1 cellular context compared by ENCODE assay signal in the genomic region with DNA sequence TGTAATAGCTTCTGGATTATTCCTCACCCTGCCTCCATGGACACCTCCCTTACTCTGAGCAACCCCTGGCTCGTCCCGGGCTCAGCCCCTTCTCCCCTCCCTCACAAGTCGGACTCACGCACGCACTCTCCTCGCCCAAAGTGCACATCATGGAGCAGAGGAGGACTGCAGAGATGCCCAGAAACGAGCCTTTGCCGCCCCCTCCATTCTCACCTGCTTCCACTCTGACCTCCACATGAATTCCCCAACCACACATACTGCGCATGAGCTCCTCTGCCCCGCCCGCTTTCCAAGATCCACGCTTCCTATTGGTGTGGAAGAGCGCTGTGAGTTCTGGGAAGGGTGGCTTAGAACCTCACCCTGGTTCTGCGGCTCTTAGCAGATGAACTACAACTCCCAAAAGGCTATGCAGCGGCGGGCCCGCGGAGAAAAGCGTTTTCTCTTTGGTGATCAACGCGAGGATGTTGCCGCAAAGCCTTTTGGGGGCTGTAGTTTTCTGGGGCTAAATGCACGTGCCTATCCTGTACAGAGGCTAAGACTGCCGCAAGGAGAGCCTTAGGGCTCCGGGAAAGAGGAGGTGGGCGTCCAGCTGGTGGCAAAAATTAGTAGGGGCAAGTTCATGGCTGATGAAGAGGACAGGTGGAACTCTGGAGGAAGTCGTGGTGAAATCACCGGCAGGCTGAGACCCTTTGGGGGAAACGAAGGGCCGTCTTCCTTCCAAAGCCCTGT.
TF ChIP-seq lines count a peak whose summit lies in the region.

A gene (minus strand): TSS at position 261 of the 729 bp plus-strand sequence. CDS start 1,618 bp downstream, outside the sequence.

TF ChIP-seq in HepG2, 621 proteins besides CTCF, POLR2A, EP300 and RAD21 (continued from another document and continues in another):
- TF ChIP-seq, protein P1, sequence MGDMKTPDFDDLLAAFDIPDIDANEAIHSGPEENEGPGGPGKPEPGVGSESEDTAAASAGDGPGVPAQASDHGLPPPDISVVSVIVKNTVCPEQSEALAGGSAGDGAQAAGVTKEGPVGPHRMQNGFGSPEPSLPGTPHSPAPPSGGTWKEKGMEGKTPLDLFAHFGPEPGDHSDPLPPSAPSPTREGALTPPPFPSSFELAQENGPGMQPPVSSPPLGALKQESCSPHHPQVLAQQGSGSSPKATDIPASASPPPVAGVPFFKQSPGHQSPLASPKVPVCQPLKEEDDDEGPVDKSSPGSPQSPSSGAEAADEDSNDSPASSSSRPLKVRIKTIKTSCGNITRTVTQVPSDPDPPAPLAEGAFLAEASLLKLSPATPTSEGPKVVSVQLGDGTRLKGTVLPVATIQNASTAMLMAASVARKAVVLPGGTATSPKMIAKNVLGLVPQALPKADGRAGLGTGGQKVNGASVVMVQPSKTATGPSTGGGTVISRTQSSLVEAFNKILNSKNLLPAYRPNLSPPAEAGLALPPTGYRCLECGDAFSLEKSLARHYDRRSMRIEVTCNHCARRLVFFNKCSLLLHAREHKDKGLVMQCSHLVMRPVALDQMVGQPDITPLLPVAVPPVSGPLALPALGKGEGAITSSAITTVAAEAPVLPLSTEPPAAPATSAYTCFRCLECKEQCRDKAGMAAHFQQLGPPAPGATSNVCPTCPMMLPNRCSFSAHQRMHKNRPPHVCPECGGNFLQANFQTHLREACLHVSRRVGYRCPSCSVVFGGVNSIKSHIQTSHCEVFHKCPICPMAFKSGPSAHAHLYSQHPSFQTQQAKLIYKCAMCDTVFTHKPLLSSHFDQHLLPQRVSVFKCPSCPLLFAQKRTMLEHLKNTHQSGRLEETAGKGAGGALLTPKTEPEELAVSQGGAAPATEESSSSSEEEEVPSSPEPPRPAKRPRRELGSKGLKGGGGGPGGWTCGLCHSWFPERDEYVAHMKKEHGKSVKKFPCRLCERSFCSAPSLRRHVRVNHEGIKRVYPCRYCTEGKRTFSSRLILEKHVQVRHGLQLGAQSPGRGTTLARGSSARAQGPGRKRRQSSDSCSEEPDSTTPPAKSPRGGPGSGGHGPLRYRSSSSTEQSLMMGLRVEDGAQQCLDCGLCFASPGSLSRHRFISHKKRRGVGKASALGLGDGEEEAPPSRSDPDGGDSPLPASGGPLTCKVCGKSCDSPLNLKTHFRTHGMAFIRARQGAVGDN (CRISPR knock-in tag; IDR thresholded peaks at IDR 0.05), result peak; percentile 85
- TF ChIP-seq ZNF577 (CRISPR knock-in tag; IDR thresholded peaks at IDR 0.05; ENCODE audit: borderline replicate concordance, low read depth) (no peak), GATAD1 (CRISPR knock-in tag; IDR thresholded peaks at IDR 0.05) (peak; percentile 97), ZNF343 (CRISPR knock-in tag; IDR thresholded peaks at IDR 0.05) (peak; percentile 85), CREM (IDR thresholded peaks at IDR 0.05) (peak; percentile 100), CREM (CRISPR knock-in tag; IDR thresholded peaks at IDR 0.05) (no peak), RORA (CRISPR knock-in tag; IDR thresholded peaks at IDR 0.05) (no peak), ZNF224 (CRISPR knock-in tag; IDR thresholded peaks at IDR 0.05) (peak; percentile 89; the same call in 1 of the 2 replicates), SNAPC2 (CRISPR knock-in tag; IDR thresholded peaks at IDR 0.05) (no peak), ZNF83 (CRISPR knock-in tag; IDR thresholded peaks at IDR 0.05; ENCODE audit: borderline replicate concordance) (peak; percentile 92; the same call in 1 of the 2 replicates), PCBP1 (IDR thresholded peaks at IDR 0.05; ENCODE audit: borderline replicate concordance, low read depth, low read length) (0 out of 2 replicates have a peak, but pooled peaks have one; percentile 61), GATAD2A (CRISPR knock-in tag; IDR thresholded peaks at IDR 0.05) (peak; percentile 58; the same call in 1 of the 2 replicates), DNMT3B (CRISPR knock-in tag; conservative IDR thresholded peaks at IDR 0.05) (no peak; the same call in 1 of the 2 replicates), FOXK1 (CRISPR knock-in tag; IDR thresholded peaks at IDR 0.05; ENCODE audit: borderline replicate concordance, low read depth) (peak; percentile 96), ZNF562 (CRISPR knock-in tag; IDR thresholded peaks at IDR 0.05; ENCODE audit: borderline replicate concordance) (no peak), ZNF441 (CRISPR knock-in tag; IDR thresholded peaks at IDR 0.05; ENCODE audit: borderline replicate concordance) (0 out of 2 replicates have a peak, but pooled peaks have one; percentile 12), ZNF775 (CRISPR knock-in tag; IDR thresholded peaks at IDR 0.05; ENCODE audit: borderline replicate concordance) (0 out of 2 replicates have a peak, but pooled peaks have one; percentile 44), RXRA (CRISPR knock-in tag; IDR thresholded peaks at IDR 0.05) (peak; percentile 36; the same call in 1 of the 2 replicates), ZNF549 (CRISPR knock-in tag; IDR thresholded peaks at IDR 0.05) (no peak), RCOR2 (CRISPR knock-in tag; IDR thresholded peaks at IDR 0.05) (no peak), MEIS2 (CRISPR knock-in tag; IDR thresholded peaks at IDR 0.05) (no peak), ZNF782 (CRISPR knock-in tag; IDR thresholded peaks at IDR 0.05; ENCODE audit: borderline replicate concordance) (no peak), ZNF253 (CRISPR knock-in tag; IDR thresholded peaks at IDR 0.05; ENCODE audit: borderline replicate concordance) (peak; percentile 7; the same call in 1 of the 2 replicates), ARNTL (CRISPR knock-in tag; IDR thresholded peaks at IDR 0.05) (peak; percentile 93), ZNF619 (CRISPR knock-in tag; IDR thresholded peaks at IDR 0.05) (peak; percentile 96; the same call in 1 of the 2 replicates), SNRNP70 (IDR thresholded peaks at IDR 0.05; ENCODE audit: low read depth, low read length) (no peak), MED13 (CRISPR knock-in tag; IDR thresholded peaks at IDR 0.05) (peak; percentile 59), KAT2B (IDR thresholded peaks at IDR 0.05; ENCODE audit: borderline replicate concordance, low read depth, low read length) (no peak), ZKSCAN8 (CRISPR knock-in tag; IDR thresholded peaks at IDR 0.05; ENCODE audit: borderline replicate concordance) (peak; percentile 39; the same call in 1 of the 2 replicates), ZNF589 (CRISPR knock-in tag; conservative IDR thresholded peaks at IDR 0.05) (no peak), NFYC (CRISPR knock-in tag; IDR thresholded peaks at IDR 0.05) (peak; percentile 100), SPEN (CRISPR knock-in tag; IDR thresholded peaks at IDR 0.05; ENCODE audit: low read depth) (peak; percentile 85), ZNF431 (CRISPR knock-in tag; IDR thresholded peaks at IDR 0.05; ENCODE audit: borderline replicate concordance, low read depth) (no peak)
- TF ChIP-seq, protein P2, sequence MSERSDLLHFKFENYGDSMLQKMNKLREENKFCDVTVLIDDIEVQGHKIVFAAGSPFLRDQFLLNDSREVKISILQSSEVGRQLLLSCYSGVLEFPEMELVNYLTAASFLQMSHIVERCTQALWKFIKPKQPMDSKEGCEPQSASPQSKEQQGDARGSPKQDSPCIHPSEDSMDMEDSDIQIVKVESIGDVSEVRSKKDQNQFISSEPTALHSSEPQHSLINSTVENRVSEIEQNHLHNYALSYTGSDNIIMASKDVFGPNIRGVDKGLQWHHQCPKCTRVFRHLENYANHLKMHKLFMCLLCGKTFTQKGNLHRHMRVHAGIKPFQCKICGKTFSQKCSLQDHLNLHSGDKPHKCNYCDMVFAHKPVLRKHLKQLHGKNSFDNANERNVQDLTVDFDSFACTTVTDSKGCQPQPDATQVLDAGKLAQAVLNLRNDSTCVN (CRISPR knock-in tag; IDR thresholded peaks at IDR 0.05; ENCODE audit: borderline replicate concordance), result peak; percentile 42; the same call in 1 of the 2 replicates
- TF ChIP-seq, protein P3, sequence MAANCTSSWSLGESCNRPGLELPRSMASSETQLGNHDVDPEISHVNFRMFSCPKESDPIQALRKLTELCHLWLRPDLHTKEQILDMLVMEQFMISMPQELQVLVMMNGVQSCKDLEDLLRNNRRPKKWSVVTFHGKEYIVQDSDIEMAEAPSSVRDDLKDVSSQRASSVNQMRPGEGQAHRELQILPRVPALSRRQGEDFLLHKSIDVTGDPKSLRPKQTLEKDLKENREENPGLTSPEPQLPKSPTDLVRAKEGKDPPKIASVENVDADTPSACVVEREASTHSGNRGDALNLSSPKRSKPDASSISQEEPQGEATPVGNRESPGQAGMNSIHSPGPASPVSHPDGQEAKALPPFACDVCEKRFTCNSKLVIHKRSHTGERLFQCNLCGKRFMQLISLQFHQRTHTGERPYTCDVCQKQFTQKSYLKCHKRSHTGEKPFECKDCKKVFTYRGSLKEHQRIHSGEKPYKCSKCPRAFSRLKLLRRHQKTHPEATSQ (CRISPR knock-in tag; IDR thresholded peaks at IDR 0.05; ENCODE audit: borderline replicate concordance), result no peak
- TF ChIP-seq, protein P4, sequence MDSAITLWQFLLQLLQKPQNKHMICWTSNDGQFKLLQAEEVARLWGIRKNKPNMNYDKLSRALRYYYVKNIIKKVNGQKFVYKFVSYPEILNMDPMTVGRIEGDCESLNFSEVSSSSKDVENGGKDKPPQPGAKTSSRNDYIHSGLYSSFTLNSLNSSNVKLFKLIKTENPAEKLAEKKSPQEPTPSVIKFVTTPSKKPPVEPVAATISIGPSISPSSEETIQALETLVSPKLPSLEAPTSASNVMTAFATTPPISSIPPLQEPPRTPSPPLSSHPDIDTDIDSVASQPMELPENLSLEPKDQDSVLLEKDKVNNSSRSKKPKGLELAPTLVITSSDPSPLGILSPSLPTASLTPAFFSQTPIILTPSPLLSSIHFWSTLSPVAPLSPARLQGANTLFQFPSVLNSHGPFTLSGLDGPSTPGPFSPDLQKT (CRISPR knock-in tag; IDR thresholded peaks at IDR 0.05; ENCODE audit: borderline replicate concordance), result no peak; the same call in 1 of the 2 replicates
- TF ChIP-seq, protein P5, sequence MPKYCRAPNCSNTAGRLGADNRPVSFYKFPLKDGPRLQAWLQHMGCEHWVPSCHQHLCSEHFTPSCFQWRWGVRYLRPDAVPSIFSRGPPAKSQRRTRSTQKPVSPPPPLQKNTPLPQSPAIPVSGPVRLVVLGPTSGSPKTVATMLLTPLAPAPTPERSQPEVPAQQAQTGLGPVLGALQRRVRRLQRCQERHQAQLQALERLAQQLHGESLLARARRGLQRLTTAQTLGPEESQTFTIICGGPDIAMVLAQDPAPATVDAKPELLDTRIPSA (CRISPR knock-in tag; IDR thresholded peaks at IDR 0.05; ENCODE audit: borderline replicate concordance), result no peak
- TF ChIP-seq, protein P6, sequence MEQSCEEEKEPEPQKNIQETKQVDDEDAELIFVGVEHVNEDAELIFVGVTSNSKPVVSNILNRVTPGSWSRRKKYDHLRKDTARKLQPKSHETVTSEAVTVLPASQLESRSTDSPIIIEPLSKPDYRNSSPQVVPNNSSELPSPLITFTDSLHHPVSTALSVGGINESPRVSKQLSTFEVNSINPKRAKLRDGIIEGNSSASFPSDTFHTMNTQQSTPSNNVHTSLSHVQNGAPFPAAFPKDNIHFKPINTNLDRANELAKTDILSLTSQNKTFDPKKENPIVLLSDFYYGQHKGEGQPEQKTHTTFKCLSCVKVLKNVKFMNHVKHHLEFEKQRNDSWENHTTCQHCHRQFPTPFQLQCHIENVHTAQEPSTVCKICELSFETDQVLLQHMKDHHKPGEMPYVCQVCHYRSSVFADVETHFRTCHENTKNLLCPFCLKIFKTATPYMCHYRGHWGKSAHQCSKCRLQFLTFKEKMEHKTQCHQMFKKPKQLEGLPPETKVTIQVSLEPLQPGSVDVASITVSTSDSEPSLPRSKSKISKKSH (CRISPR knock-in tag; IDR thresholded peaks at IDR 0.05; ENCODE audit: borderline replicate concordance), result peak; percentile 71; the same call in 1 of the 2 replicates
- TF ChIP-seq, protein P7, sequence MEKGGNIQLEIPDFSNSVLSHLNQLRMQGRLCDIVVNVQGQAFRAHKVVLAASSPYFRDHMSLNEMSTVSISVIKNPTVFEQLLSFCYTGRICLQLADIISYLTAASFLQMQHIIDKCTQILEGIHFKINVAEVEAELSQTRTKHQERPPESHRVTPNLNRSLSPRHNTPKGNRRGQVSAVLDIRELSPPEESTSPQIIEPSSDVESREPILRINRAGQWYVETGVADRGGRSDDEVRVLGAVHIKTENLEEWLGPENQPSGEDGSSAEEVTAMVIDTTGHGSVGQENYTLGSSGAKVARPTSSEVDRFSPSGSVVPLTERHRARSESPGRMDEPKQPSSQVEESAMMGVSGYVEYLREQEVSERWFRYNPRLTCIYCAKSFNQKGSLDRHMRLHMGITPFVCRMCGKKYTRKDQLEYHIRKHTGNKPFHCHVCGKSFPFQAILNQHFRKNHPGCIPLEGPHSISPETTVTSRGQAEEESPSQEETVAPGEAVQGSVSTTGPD (CRISPR knock-in tag; IDR thresholded peaks at IDR 0.05), result no peak
- TF ChIP-seq, protein P8, sequence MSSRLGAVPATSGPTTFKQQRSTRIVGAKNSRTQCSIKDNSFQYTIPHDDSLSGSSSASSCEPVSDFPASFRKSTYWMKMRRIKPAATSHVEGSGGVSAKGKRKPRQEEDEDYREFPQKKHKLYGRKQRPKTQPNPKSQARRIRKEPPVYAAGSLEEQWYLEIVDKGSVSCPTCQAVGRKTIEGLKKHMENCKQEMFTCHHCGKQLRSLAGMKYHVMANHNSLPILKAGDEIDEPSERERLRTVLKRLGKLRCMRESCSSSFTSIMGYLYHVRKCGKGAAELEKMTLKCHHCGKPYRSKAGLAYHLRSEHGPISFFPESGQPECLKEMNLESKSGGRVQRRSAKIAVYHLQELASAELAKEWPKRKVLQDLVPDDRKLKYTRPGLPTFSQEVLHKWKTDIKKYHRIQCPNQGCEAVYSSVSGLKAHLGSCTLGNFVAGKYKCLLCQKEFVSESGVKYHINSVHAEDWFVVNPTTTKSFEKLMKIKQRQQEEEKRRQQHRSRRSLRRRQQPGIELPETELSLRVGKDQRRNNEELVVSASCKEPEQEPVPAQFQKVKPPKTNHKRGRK (CRISPR knock-in tag; IDR thresholded peaks at IDR 0.05), result 0 out of 2 replicates have a peak, but pooled peaks have one; percentile 37
- TF ChIP-seq, protein P9, sequence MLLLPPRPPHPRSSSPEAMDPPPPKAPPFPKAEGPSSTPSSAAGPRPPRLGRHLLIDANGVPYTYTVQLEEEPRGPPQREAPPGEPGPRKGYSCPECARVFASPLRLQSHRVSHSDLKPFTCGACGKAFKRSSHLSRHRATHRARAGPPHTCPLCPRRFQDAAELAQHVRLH (CRISPR knock-in tag; IDR thresholded peaks at IDR 0.05; ENCODE audit: borderline replicate concordance, low read depth), result peak; percentile 74; the same call in 1 of the 2 replicates
- TF ChIP-seq, protein P10, sequence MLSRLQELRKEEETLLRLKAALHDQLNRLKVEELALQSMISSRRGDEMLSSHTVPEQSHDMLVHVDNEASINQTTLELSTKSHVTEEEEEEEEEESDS (CRISPR knock-in tag; IDR thresholded peaks at IDR 0.05; ENCODE audit: borderline replicate concordance), result no peak
- TF ChIP-seq, protein P11, sequence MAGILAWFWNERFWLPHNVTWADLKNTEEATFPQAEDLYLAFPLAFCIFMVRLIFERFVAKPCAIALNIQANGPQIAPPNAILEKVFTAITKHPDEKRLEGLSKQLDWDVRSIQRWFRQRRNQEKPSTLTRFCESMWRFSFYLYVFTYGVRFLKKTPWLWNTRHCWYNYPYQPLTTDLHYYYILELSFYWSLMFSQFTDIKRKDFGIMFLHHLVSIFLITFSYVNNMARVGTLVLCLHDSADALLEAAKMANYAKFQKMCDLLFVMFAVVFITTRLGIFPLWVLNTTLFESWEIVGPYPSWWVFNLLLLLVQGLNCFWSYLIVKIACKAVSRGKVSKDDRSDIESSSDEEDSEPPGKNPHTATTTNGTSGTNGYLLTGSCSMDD (CRISPR knock-in tag; IDR thresholded peaks at IDR 0.05), result no peak
- TF ChIP-seq, protein P12, sequence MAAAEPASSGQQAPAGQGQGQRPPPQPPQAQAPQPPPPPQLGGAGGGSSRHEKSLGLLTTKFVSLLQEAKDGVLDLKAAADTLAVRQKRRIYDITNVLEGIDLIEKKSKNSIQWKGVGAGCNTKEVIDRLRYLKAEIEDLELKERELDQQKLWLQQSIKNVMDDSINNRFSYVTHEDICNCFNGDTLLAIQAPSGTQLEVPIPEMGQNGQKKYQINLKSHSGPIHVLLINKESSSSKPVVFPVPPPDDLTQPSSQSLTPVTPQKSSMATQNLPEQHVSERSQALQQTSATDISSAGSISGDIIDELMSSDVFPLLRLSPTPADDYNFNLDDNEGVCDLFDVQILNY (CRISPR knock-in tag; conservative IDR thresholded peaks at IDR 0.05), result no peak
